ENCODE assay signal across 10 cellular contexts in the genomic region with DNA sequence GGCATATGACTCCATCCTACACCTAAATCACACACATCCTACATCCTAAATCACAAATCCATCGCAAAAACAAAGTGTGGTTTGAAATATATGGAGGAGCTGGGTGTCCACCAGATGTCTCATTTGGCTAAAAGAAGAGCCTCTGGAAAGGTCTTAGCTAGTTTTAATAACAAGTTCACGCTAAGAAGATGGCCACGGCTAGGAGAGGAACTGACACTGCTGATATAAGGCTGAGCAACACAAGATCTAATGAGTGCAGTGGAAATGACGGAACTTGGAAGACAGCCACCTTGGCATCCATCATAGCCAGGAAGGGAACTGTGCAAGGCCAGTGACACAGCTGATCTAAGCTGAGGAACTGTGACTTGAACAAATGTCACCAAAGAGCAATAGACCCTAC. TPM values are rescaled to one million over a fixed set of nuclear protein-coding genes. Genes with fewer than 3 reads are reported as not detected.
A peak's percentile ranks its signal among the peaks of the same experiment; 100 is the strongest.
DNase-seq lines count a peak whose midpoint lies in the region; ATAC-seq and TF ChIP-seq lines count a peak whose summit lies in the region.
"Had no signal": no experiment of that assay in that cellular context is flagged by ENCODE, and none has a peak within 500 bp of the region (broad histone marks: within the 10 kb centered on the region; RNA-seq: fewer than 3 reads in every experiment).

No MANE protein-coding gene starts in this region.

- ATAC-seq in effector memory CD8-positive, alpha-beta T cell (replicated peaks): no peak

- no peaks in the 10 kb centered on the region for H3K9me3 ChIP-seq in esophagus muscularis mucosa

- H3K9me3 Mint-ChIP-seq in effector memory CD8-positive, alpha-beta T cell: no peaks in the 10 kb centered on the region

- no peak for TF ChIP-seq POLR2A in esophagus muscularis mucosa (IDR thresholded peaks at IDR 0.05; ENCODE audit: low read depth)

- no peak overlapping the region for H3K27ac Mint-ChIP-seq in effector memory CD8-positive, alpha-beta T cell

- TF ChIP-seq CTCF in AG09319 (IDR thresholded peaks at IDR 0.05; ENCODE audit: low read depth, low read length) (peak; percentile 9), esophagus muscularis mucosa (IDR thresholded peaks at IDR 0.05) (peak; percentile 15 to 22 (median 20))

- DNase-seq in AG09319 (ENCODE audit: extremely low read depth, low read depth) (no peak), NCI-H2029 (lab: John Stamatoyannopoulos, UW) (peak; percentile 71), esophagus muscularis mucosa (ENCODE audit: extremely low spot score) (no peak), myocyte (ENCODE audit: low read depth) (peak; percentile 50), ecto neural progenitor cell (ENCODE audit: low spot score) (no peak), DMS53 treated with DMSO at 0.1 percent for 48 hours (lab: John Stamatoyannopoulos, UW; ENCODE audit: unreplicated experiment) (no peak)
- DNase-seq in activated CD4-positive, alpha-beta T cell treated with anti-CD3 and anti-CD28 coated beads for 48 hours: no peak
- DNase-seq in effector memory CD8-positive, alpha-beta T cell: no peak
- DNase-seq: activated CD4-positive, alpha-beta T cell treated with anti-CD3 and anti-CD28 coated beads for 1 hour; NCI-H1436 had no signal

- peak overlapping the region in 2 of 4 donors; percentile 38 to 74 for H3K27ac ChIP-seq in esophagus muscularis mucosa (replicated peaks in 1 of 4)

- WGBS in esophagus muscularis mucosa: 36% methylated on average over 4 of the region's 4 CpGs

- no peaks in the 10 kb centered on the region for H3K36me3 Mint-ChIP-seq in effector memory CD8-positive, alpha-beta T cell (ENCODE audit: insufficient read depth)

- H3K4me3 ChIP-seq in esophagus muscularis mucosa: no peak overlapping the region

- peaks cover 11 to 20% (median 17%) of the 10 kb centered on the region in 4 donors for H3K4me1 ChIP-seq in esophagus muscularis mucosa

- H3K27me3 ChIP-seq in esophagus muscularis mucosa: no peaks in the 10 kb centered on the region

- peaks cover 29 to 44% of the 10 kb centered on the region in 2 donors for H3K27me3 Mint-ChIP-seq in effector memory CD8-positive, alpha-beta T cell

- intact Hi-C loops in esophagus muscularis mucosa (cut with DNase I): loop anchor here (5.0 kb wide), 1 partner anchor 158 kb away; no protein-coding TSS in a partner anchor

- H3K36me3 ChIP-seq in esophagus muscularis mucosa: no peaks in the 10 kb centered on the region

- no peaks in the 10 kb centered on the region for H3K4me1 Mint-ChIP-seq in effector memory CD8-positive, alpha-beta T cell (ENCODE audit: low read depth in 2 of 2)

- no peak for TF ChIP-seq EP300 in esophagus muscularis mucosa (IDR thresholded peaks at IDR 0.05)

- no peak overlapping the region for H3K4me3 Mint-ChIP-seq in effector memory CD8-positive, alpha-beta T cell

RNA-seq across cellular contexts. Expression of a gene that starts 60.0 kb away (rescaled TPM):
- 10 to 100 TPM; 37.9 to 62.4 (median 47.2) TPM for total RNA-seq in esophagus muscularis mucosa
- total RNA-seq in myocyte: 15.5 and 17.3 TPM in 2 replicates
- polyA plus RNA-seq in myocyte (2012): 25.2 TPM

Comparison
In these comparisons a context has a peak if more than half of its experiments do, and no peak if none do; other contexts are left out.
1. DNase-seq: peak in NCI-H2029 (single experiment) and myocyte (single experiment); none in AG09319 (single experiment), esophagus muscularis mucosa (single experiment), ecto neural progenitor cell (single experiment), activated CD4-positive, alpha-beta T cell treated with anti-CD3 and anti-CD28 coated beads for 48 hours (single experiment), DMS53 treated with DMSO at 0.1 percent for 48 hours (single experiment) and effector memory CD8-positive, alpha-beta T cell (0 of 3).